ENCODE assay signal across 10 cellular contexts in the genomic region with DNA sequence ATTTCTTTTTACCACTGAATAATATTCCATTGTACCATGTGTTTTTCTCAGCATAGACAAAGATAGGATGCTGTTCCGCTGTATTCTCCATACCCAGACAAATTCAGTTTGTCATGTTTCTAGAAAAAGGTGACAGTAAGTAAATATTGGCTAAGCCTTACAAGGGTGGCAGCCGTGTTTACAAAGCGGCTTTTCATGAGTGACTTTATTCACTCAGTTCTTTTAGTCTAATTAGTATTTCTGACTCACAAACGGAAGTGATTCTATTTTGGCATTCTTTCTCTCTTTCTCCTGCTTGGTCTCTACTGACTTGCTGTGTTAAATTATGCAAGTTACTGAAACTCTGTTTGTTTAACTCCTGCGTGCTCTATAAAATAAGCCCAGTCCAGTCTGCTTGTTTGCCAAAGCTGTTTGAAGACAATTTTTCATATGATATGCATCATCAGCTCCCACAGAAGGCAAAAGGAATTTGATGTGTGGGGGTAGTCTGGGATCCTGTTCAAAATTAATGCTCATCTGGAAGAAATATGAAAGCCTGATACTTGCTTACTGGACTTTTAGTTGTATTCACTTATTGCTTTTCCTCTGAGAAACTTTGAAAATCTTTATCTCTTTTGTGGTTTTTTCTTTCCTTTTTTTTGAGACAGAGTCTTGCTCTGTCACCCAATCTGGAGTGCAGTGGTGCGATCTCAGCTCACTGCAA. TPM values are rescaled to one million over a fixed set of nuclear protein-coding genes. Genes with fewer than 3 reads are reported as not detected.
DNase-seq lines count a peak whose midpoint lies in the region; ATAC-seq, FAIRE-seq and TF ChIP-seq lines count a peak whose summit lies in the region.
"Had no signal": no experiment of that assay in that cellular context is flagged by ENCODE, and none has a peak within 500 bp of the region (broad histone marks: within the 10 kb centered on the region; RNA-seq: fewer than 3 reads in every experiment).

No MANE protein-coding gene starts in this region.

- H3K9ac ChIP-seq in K562 (ENCODE audit: insufficient read depth in 1 of 2, low read depth in 2 of 2, low read length in 2 of 2) = no peak overlapping the region

- H3K4me3 Mint-ChIP-seq in activated T-helper 17 cell treated with anti-CD3 and anti-CD28 coated beads, Interleukin-2, amount 50 U/mL, for 72 hours = no peak overlapping the region

- TF ChIP-seq EP300 in K562 (IDR thresholded peaks at IDR 0.05; ENCODE audit: low read length) = no peak

- H3K4me3 ChIP-seq in K562 = no peak overlapping the region

- no peaks in the 10 kb centered on the region for H3K36me3 Mint-ChIP-seq in activated T-helper 17 cell treated with anti-CD3 and anti-CD28 coated beads, Interleukin-2, amount 50 U/mL, for 72 hours (ENCODE audit: low read depth)
- H3K36me3 Mint-ChIP-seq: naive B cell had no signal

- no peak overlapping the region for H3K27ac Mint-ChIP-seq in activated T-helper 17 cell treated with anti-CD3 and anti-CD28 coated beads, Interleukin-2, amount 50 U/mL, for 72 hours
- H3K27ac Mint-ChIP-seq: naive B cell had no signal

- DNase-seq in DMS153 treated with DMSO at 0.1 percent for 48 hours (lab: John Stamatoyannopoulos, UW; ENCODE audit: unreplicated experiment) (peak; percentile 90), NCI-H2029 (lab: John Stamatoyannopoulos, UW) (peak; percentile 87), K562 (ENCODE audit: extremely low read depth in 1 of 4, low spot score in 3 of 4) (no peak), myocyte (ENCODE audit: low read depth) (peak; percentile 32), AML-193 (lab: John Stamatoyannopoulos, UW) (no peak)
- DNase-seq in activated T-cell treated with anti-CD3 and anti-CD28 coated beads, Interleukin-2, amount 50 U/mL, for 48 hours = no peak
- DNase-seq in stimulated activated CD8-positive, alpha-beta memory T cell treated with anti-CD3 and anti-CD28 coated beads, Interleukin-4, amount 100 ng/mL, for 48 hours = no peak
- DNase-seq: naive B cell, NCI-H1694 had no signal

- TF ChIP-seq RAD21 in K562 (CRISPR knock-in tag; conservative IDR thresholded peaks at IDR 0.05 in 1 of 2, IDR thresholded peaks at IDR 0.05 in 1 of 2) = no peak

- no peak for ATAC-seq in K562
- ATAC-seq in activated T-helper 17 cell treated with anti-CD3 and anti-CD28 coated beads, Interleukin-2, amount 50 U/mL, for 72 hours (replicated peaks) = no peak

- TF ChIP-seq CTCF in K562 (IDR thresholded peaks at IDR 0.05 in 2 of 3, conservative IDR thresholded peaks at IDR 0.05 in 1 of 3; ENCODE audit: insufficient read depth in 2 of 3, low read depth in 1 of 3, low read length in 3 of 3) = no peak

- H3K4me2 ChIP-seq in K562 (ENCODE audit: insufficient read depth, low read length) = no peak overlapping the region

- H3K9me1 ChIP-seq in K562 (ENCODE audit: control insufficient read depth, insufficient read depth, low read length) = no peaks in the 10 kb centered on the region

- H2AFZ ChIP-seq in K562 (ENCODE audit: low read depth, low read length) = peak overlapping the region; percentile 67

- H3K27ac ChIP-seq in K562 (ENCODE audit: extremely low read depth, low read depth, low read length) = no peak overlapping the region

- no TSS peak for BruUV-seq in K562 (replicated peaks; lab: Mats Ljungman, UMichigan)

- no peaks in the 10 kb centered on the region for H3K79me2 ChIP-seq in K562 (ENCODE audit: control insufficient read depth, insufficient read depth, low read length)

- intact Hi-C loops in K562 (cut with micrococcal nuclease) = loop anchor here (10.0 kb wide), 1 partner anchor 140 kb away; a partner anchor contains a TSS

- WGBS in K562 (ENCODE audit: insufficient coverage, low coverage, missing lambda C conversion rate) = 12% methylated on average over 6 of the region's 6 CpGs

- no peak for TF ChIP-seq POLR2A in K562 (conservative IDR thresholded peaks at IDR 0.05)

- in situ Hi-C loops in K562 (cut with MboI) = loop anchor here (5.0 kb wide), 1 partner anchor 53 kb away; no protein-coding TSS in a partner anchor

- CTCF ChIA-PET in K562 (lab: Yijun Ruan, JAX; ENCODE audit: low intra/inter-chr PET ratio) = no interaction called here

- H3K36me3 ChIP-seq in K562 (ENCODE audit: control insufficient read depth, insufficient read depth, low read length) = no peaks in the 10 kb centered on the region

- POLR2A ChIA-PET in K562 (lab: Yijun Ruan, JAX) = no interaction called here

- peaks cover 9 to 14% of the 10 kb centered on the region in 2 experiments; a peak in 4 of 5 replicates for H3K4me1 ChIP-seq in K562 (replicated peaks in 1 of 2; ENCODE audit: control insufficient read depth in 2 of 2, insufficient read depth in 2 of 2, low read length in 2 of 2)

- no peak for FAIRE-seq in K562 (lab: Jason Lieb, UNC)

- H3K9me3 ChIP-seq in K562 (replicated peaks; ENCODE audit: control insufficient read depth, insufficient read depth, low read depth, low read length) = no peaks in the 10 kb centered on the region

- peaks cover 5% of the 10 kb centered on the region for H3K4me1 Mint-ChIP-seq in activated T-helper 17 cell treated with anti-CD3 and anti-CD28 coated beads, Interleukin-2, amount 50 U/mL, for 72 hours

- H3K9me3 Mint-ChIP-seq in activated T-helper 17 cell treated with anti-CD3 and anti-CD28 coated beads, Interleukin-2, amount 50 U/mL, for 72 hours = no peaks in the 10 kb centered on the region

- H3K27me3 ChIP-seq in K562 (ENCODE audit: control insufficient read depth in 2 of 2, insufficient read depth in 2 of 2, low read length in 2 of 2) = no peaks in the 10 kb centered on the region; a peak in 1 of 5 replicates

- peaks cover 28% of the 10 kb centered on the region for H3K27me3 Mint-ChIP-seq in activated T-helper 17 cell treated with anti-CD3 and anti-CD28 coated beads, Interleukin-2, amount 50 U/mL, for 72 hours

- peaks cover 3% of the 10 kb centered on the region; the same call in 1 of the 2 replicates for H4K20me1 ChIP-seq in K562 (replicated peaks; ENCODE audit: control insufficient read depth, insufficient read depth, low read length)

RNA-seq across cellular contexts. Expression of a gene that starts 2.3 kb away (rescaled TPM):
- 16.5 and 50.7 TPM in 2 replicates for total RNA-seq in K562 (2011; cell fraction: chromatin; rRNA removed; ENCODE audit: low replicate concordance)
- total RNA-seq in K562 (2011; cell fraction: nucleolus; rRNA removed) = 6.6 and 7.7 TPM in 2 replicates
- total RNA-seq in K562 (2011; cell fraction: nucleoplasm; rRNA removed) = 18.6 and 18.7 TPM in 2 replicates
- 1.3 and 2.7 TPM in 2 replicates for total RNA-seq in K562 (2014; rRNA removed)
- 3.1 and 3.7 TPM in 2 replicates for total RNA-seq in K562 (2014; rRNA removed; fragmentation: Illumina TruSeq; extraction: Trizol)
- 1.5 and 1.8 TPM in 2 replicates for total RNA-seq in K562 (2015; rRNA removed; fragmentation: Illumina TruSeq; extraction: Trizol)
- 2.1 and 3.1 TPM in 2 replicates for total RNA-seq in K562 (2021)
- polyA plus RNA-seq in K562 (2011; rRNA removed) = 12.9 and 13.5 TPM in 2 replicates
- polyA plus RNA-seq in K562 (2011; cell fraction: cytosol; rRNA removed) = 1.8 and 5.8 TPM in 2 replicates
- 15.3 and 17.7 TPM in 2 replicates for polyA plus RNA-seq in K562 (2011; cell fraction: nucleus; rRNA removed)
- 1.6 and 3.8 TPM in 2 replicates for polyA plus RNA-seq in K562 (2012)
- 3.5 and 3.9 TPM in 2 replicates for polyA plus RNA-seq in K562 (2014; fragmentation: Illumina TruSeq; extraction: Trizol)
- under 1 TPM; 0.77 to 0.86 TPM for polyA plus RNA-seq in K562 (2014; fragmentation: Nextera tagmentation; extraction: Ambion mirVana)
- polyA plus RNA-seq in K562 (2014; rRNA removed) = 2.0 and 2.7 TPM in 2 replicates
- 13.0 and 17.7 TPM in 2 replicates for polyA minus RNA-seq in K562 (2011; rRNA and poly(A)+ RNA removed)
- 2.4 and 3.9 TPM in 2 replicates for polyA minus RNA-seq in K562 (2011; cell fraction: cytosol; rRNA and poly(A)+ RNA removed)
- polyA minus RNA-seq in K562 (2011; cell fraction: nucleus; rRNA and poly(A)+ RNA removed) = 8.8 and 11.4 TPM in 2 replicates
- 0.24 and 1.1 TPM in 2 replicates for total RNA-seq in myocyte
- polyA plus RNA-seq in myocyte (2012) = 3.1 TPM
- 1 to 10 TPM; 1.3 to 2.1 TPM for total RNA-seq in activated T-helper 17 cell treated with anti-CD3 and anti-CD28 coated beads, Interleukin-2, amount 50 U/mL, for 72 hours

RNA-seq across cellular contexts. Expression of a gene that starts 38.9 kb away (rescaled TPM):
- total RNA-seq in K562 (2011; cell fraction: chromatin; rRNA removed; ENCODE audit: low replicate concordance) = 46.5 and 111 TPM in 2 replicates
- total RNA-seq in K562 (2011; cell fraction: nucleolus; rRNA removed) = 30.5 and 38.3 TPM in 2 replicates
- 41.1 and 59.6 TPM in 2 replicates for total RNA-seq in K562 (2011; cell fraction: nucleoplasm; rRNA removed)
- total RNA-seq in K562 (2014; rRNA removed) (31.9 and 33.9 TPM in 2 replicates), K562 (2014; rRNA removed; fragmentation: Illumina TruSeq; extraction: Trizol) (34.4 and 34.7 TPM in 2 replicates), K562 (2015; rRNA removed; fragmentation: Illumina TruSeq; extraction: Trizol) (28.5 and 34.0 TPM in 2 replicates), K562 (2021) (33.6 and 34.0 TPM in 2 replicates), myocyte (16.9 and 23.2 TPM in 2 replicates)
- polyA plus RNA-seq in K562 (2011; rRNA removed) (18.7 and 21.9 TPM in 2 replicates), K562 (2014; fragmentation: Illumina TruSeq; extraction: Trizol) (28.4 and 31.9 TPM in 2 replicates), K562 (2014; fragmentation: Nextera tagmentation; extraction: Ambion mirVana) (10 to 100 TPM; 17.8 to 29.6 TPM), K562 (2014; rRNA removed) (15.9 and 25.1 TPM in 2 replicates)
- 19.1 and 20.0 TPM in 2 replicates for polyA plus RNA-seq in K562 (2011; cell fraction: cytosol; rRNA removed)
- polyA plus RNA-seq in K562 (2011; cell fraction: nucleus; rRNA removed) = 49.1 and 65.8 TPM in 2 replicates
- 18.4 and 28.4 TPM in 2 replicates for polyA plus RNA-seq in K562 (2012)
- 64.9 and 80.5 TPM in 2 replicates for polyA minus RNA-seq in K562 (2011; rRNA and poly(A)+ RNA removed)
- 32.6 and 32.9 TPM in 2 replicates for polyA minus RNA-seq in K562 (2011; cell fraction: cytosol; rRNA and poly(A)+ RNA removed)
- 44.0 and 57.8 TPM in 2 replicates for polyA minus RNA-seq in K562 (2011; cell fraction: nucleus; rRNA and poly(A)+ RNA removed)
- 16.7 TPM for polyA plus RNA-seq in myocyte (2012)
- total RNA-seq in activated T-helper 17 cell treated with anti-CD3 and anti-CD28 coated beads, Interleukin-2, amount 50 U/mL, for 72 hours = 10 to 100 TPM; 36.3 to 36.9 TPM

RNA-seq across cellular contexts. Expression of a gene that starts 41.5 kb away (rescaled TPM):
- 2.5 and 4.8 TPM in 2 replicates for total RNA-seq in K562 (2011; cell fraction: chromatin; rRNA removed; ENCODE audit: low replicate concordance)
- total RNA-seq in K562 (2011; cell fraction: nucleolus; rRNA removed) = 1.8 and 4.1 TPM in 2 replicates
- 3.7 and 4.3 TPM in 2 replicates for total RNA-seq in K562 (2011; cell fraction: nucleoplasm; rRNA removed)
- total RNA-seq in K562 (2014; rRNA removed) = 0.49 and 1.0 TPM in 2 replicates
- 1.6 and 1.9 TPM in 2 replicates for total RNA-seq in K562 (2014; rRNA removed; fragmentation: Illumina TruSeq; extraction: Trizol)
- 1.0 and 1.2 TPM in 2 replicates for total RNA-seq in K562 (2015; rRNA removed; fragmentation: Illumina TruSeq; extraction: Trizol)
- total RNA-seq in K562 (2021) = 1.5 and 1.6 TPM in 2 replicates
- 4.2 and 4.4 TPM in 2 replicates for polyA plus RNA-seq in K562 (2011; rRNA removed)
- polyA plus RNA-seq in K562 (2011; cell fraction: cytosol; rRNA removed) = 0.81 and 1.8 TPM in 2 replicates
- 2.0 and 4.1 TPM in 2 replicates for polyA plus RNA-seq in K562 (2011; cell fraction: nucleus; rRNA removed)
- 1.1 and 1.8 TPM in 2 replicates for polyA plus RNA-seq in K562 (2012)
- polyA plus RNA-seq in K562 (2014; fragmentation: Illumina TruSeq; extraction: Trizol) = 1.6 and 1.7 TPM in 2 replicates
- 1 to 10 TPM; 3.1 to 3.5 TPM for polyA plus RNA-seq in K562 (2014; fragmentation: Nextera tagmentation; extraction: Ambion mirVana)
- 2.1 and 4.1 TPM in 2 replicates for polyA plus RNA-seq in K562 (2014; rRNA removed)
- polyA minus RNA-seq in K562 (2011; rRNA and poly(A)+ RNA removed) = 1.9 and 2.8 TPM in 2 replicates
- polyA minus RNA-seq in K562 (2011; cell fraction: cytosol; rRNA and poly(A)+ RNA removed) = not detected in 2 replicates
- polyA minus RNA-seq in K562 (2011; cell fraction: nucleus; rRNA and poly(A)+ RNA removed) = 0.81 and 2.8 TPM in 2 replicates
- total RNA-seq in myocyte = 0.24 TPM in 1 of 2 replicates, not detected in the other
- 0.10 TPM for polyA plus RNA-seq in myocyte (2012)
- total RNA-seq in activated T-helper 17 cell treated with anti-CD3 and anti-CD28 coated beads, Interleukin-2, amount 50 U/mL, for 72 hours = not detected

Comparison
In these comparisons a context has a peak if more than half of its experiments do, and no peak if none do; other contexts are left out.
1. DNase-seq: peak in DMS153 treated with DMSO at 0.1 percent for 48 hours (single experiment), NCI-H2029 (single experiment) and myocyte (single experiment); none in K562 (0 of 4), activated T-cell treated with anti-CD3 and anti-CD28 coated beads, Interleukin-2, amount 50 U/mL, for 48 hours (0 of 2), AML-193 (0 of 2) and stimulated activated CD8-positive, alpha-beta memory T cell treated with anti-CD3 and anti-CD28 coated beads, Interleukin-4, amount 100 ng/mL, for 48 hours (single experiment).